ENCODE assay signal across 25 cellular contexts in genomic region chr10:133419211-133419950, GRCh38. TPM values are rescaled to one million over a fixed set of nuclear protein-coding genes. Genes with fewer than 3 reads are reported as not detected.
DNase-seq lines count a peak whose midpoint lies in the region; ATAC-seq and TF ChIP-seq lines count a peak whose summit lies in the region.
"Had no signal": no experiment of that assay in that cellular context is flagged by ENCODE, and none has a peak within 500 bp of the region (broad histone marks: within the 10 kb centered on the region; RNA-seq: fewer than 3 reads in every experiment).

No MANE protein-coding gene starts in this region.

- H3K9me3 ChIP-seq in right atrium auricular region = no peaks in the 10 kb centered on the region
- H3K9me3 ChIP-seq: body of pancreas, upper lobe of left lung had no signal

- peak; percentile 52 for DNase-seq in right atrium auricular region (ENCODE audit: low spot score)
- DNase-seq in cardiac septum (ENCODE audit: low spot score) = no peak
- DNase-seq in iPS-NIHi11 (ENCODE audit: low spot score) = peak; percentile 12
- DNase-seq in SW480 (ENCODE audit: low spot score) = no peak
- no peak for DNase-seq in activated T-cell treated with anti-CD3 and anti-CD28 coated beads, Interleukin-2, amount 50 U/mL, for 1 hour
- DNase-seq: activated CD4-positive, alpha-beta memory T cell treated with anti-CD3 and anti-CD28 coated beads, Interleukin-2, amount 10 ng/mL, durations not matched to agents 7 days and 5 days; AML-193; body of pancreas; CD4-positive, alpha-beta memory T cell; erythroblast; foreskin fibroblast; GF-D8; HCEC 1CT; Karpas-422; left colon; mesenchymal stem cell; NCI-H1694 treated with DMSO at 0.1 percent for 48 hours; NCI-H2171 treated with DMSO at 0.1 percent for 48 hours; NCI-H526; retina; substantia nigra; T-cell had no signal

- ATAC-seq in GM19395 (IDR thresholded peaks at IDR 0.05; ENCODE audit: unreplicated experiment) = no peak
- ATAC-seq: body of pancreas, left colon, T-cell had no signal

- no peak for TF ChIP-seq CTCF in right atrium auricular region (IDR thresholded peaks at IDR 0.05)

- no peak overlapping the region for H3K27ac ChIP-seq in right atrium auricular region
- H3K27ac ChIP-seq: body of pancreas, upper lobe of left lung had no signal

- H3K27me3 ChIP-seq in right atrium auricular region = no peaks in the 10 kb centered on the region

- H3K4me1 ChIP-seq in right atrium auricular region = peaks cover 0 to 4% of the 10 kb centered on the region in 2 donors

- H3K36me3 ChIP-seq in right atrium auricular region = peaks cover 39% of the 10 kb centered on the region

- H3K4me3 ChIP-seq in right atrium auricular region = no peak overlapping the region
- H3K4me3 ChIP-seq: body of pancreas, smooth muscle cell, upper lobe of left lung had no signal

- intact Hi-C loops in cardiac septum (cut with DNase I) = no loop called here

RNA-seq across cellular contexts. Expression of gene SPRN, which starts 5.0 kb away (rescaled TPM):
- total RNA-seq in right atrium auricular region = not detected
- not detected for total RNA-seq in cardiac septum
- total RNA-seq: activated CD4-positive, alpha-beta memory T cell treated with anti-CD3 and anti-CD28 coated beads, Interleukin-2, amount 10 ng/mL, durations not matched to agents 7 days and 5 days; body of pancreas; CD4-positive, alpha-beta memory T cell; left colon had no signal

RNA-seq across cellular contexts. Expression of gene MTG1, which starts 25.4 kb away (rescaled TPM):
- total RNA-seq in right atrium auricular region (10 to 100 TPM in 1 of 2 donors, 1 to 10 TPM in 1; 9.9 to 15.1 TPM), cardiac septum (21.6 TPM)

RNA-seq across cellular contexts. Expression of gene SCART1, which starts 34.4 kb away (rescaled TPM):
- total RNA-seq in right atrium auricular region = under 1 TPM; 0.22 to 0.24 TPM
- total RNA-seq in cardiac septum = 1.0 TPM

RNA-seq across cellular contexts. Expression of gene PAOX, which starts 40.3 kb away (rescaled TPM):
- total RNA-seq in right atrium auricular region (1 to 10 TPM; 2.4 to 3.5 TPM), cardiac septum (2.9 TPM)

RNA-seq across cellular contexts. Expression of gene ECHS1, which starts 46.2 kb away (rescaled TPM):
- total RNA-seq in right atrium auricular region (100 to 1,000 TPM in 1 of 2 donors, 10 to 100 TPM in 1; 89.8 to 146 TPM), cardiac septum (152 TPM)

Comparison
In these comparisons a context has a peak if more than half of its experiments do, and no peak if none do; other contexts are left out.
1. DNase-seq: peak in right atrium auricular region (single experiment) and iPS-NIHi11 (single experiment); none in cardiac septum (single experiment), SW480 (single experiment) and activated T-cell treated with anti-CD3 and anti-CD28 coated beads, Interleukin-2, amount 50 U/mL, for 1 hour (single experiment).